19 cellular contexts compared by ENCODE assay signal in the genomic region with DNA sequence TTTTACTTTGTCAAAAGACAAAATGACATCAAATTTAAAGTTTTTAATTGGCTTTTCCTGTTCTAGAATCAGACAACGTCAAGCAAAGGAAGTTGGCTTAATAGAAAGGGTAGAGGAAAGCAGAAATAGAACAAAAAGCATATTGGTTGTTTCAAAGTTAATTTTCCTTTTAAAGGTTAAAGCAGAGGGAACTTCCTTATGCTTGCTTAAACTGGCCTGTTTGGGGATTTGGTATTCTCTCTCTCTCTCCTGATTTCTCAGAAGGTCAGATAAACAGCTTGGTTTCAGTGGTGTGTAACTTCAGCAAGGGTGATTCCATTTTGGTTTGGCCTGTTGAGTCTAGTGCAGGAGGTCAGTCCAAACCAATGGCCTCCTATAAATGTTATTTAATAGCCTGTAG.
DNase-seq lines count a peak whose midpoint lies in the region; ATAC-seq and TF ChIP-seq lines count a peak whose summit lies in the region.
"Had no signal": no experiment of that assay in that cellular context is flagged by ENCODE, and none has a peak within 500 bp of the region (broad histone marks: within the 10 kb centered on the region; RNA-seq: fewer than 3 reads in every experiment).

No MANE protein-coding gene starts in this region.

- no peaks in the 10 kb centered on the region for H3K4me1 ChIP-seq in PC-9 (replicated peaks; ENCODE audit: insufficient read depth)
- H3K4me1 ChIP-seq: Caco-2 had no signal

- no peak overlapping the region for H3K4me2 ChIP-seq in PC-9
- H3K4me2 ChIP-seq: BLaER1 had no signal

- H2AFZ ChIP-seq in PC-9 = no peak overlapping the region

- H3K36me3 Mint-ChIP-seq in natural killer cell = no peaks in the 10 kb centered on the region
- no peaks in the 10 kb centered on the region for H3K36me3 Mint-ChIP-seq in natural killer cell treated with Interleukin-12 subunit alpha and Interleukin-12 subunit beta and Interleukin-15 and Interleukin-18, amount 100 ng/mL, for 72 hours
- H3K36me3 Mint-ChIP-seq in T-cell = peaks cover 64% of the 10 kb centered on the region
- H3K36me3 Mint-ChIP-seq in nephron progenitor cell (ENCODE audit: low read depth) = no peaks in the 10 kb centered on the region

- H3K27ac ChIP-seq in PC-9 = no peak overlapping the region
- H3K27ac ChIP-seq: BLaER1 had no signal

- CTCF ChIA-PET in T-cell (lab: Charles Lee) = interaction anchor here in 1 of 2 donors (0.6 kb wide), 1 partner anchor 588 kb away, joined by 5 read pairs; no protein-coding TSS in a partner anchor
- CTCF ChIA-PET in PC-9 (lab: Charles Lee) = no interaction called here

- TF ChIP-seq CTCF in natural killer cell (IDR thresholded peaks at IDR 0.05) = no peak
- no peak for TF ChIP-seq CTCF in nephron progenitor cell (IDR thresholded peaks at IDR 0.05)
- TF ChIP-seq CTCF in PC-9 (conservative IDR thresholded peaks at IDR 0.05) = no peak

- no TSS peak for BruUV-seq in PC-9 (replicated peaks; lab: Mats Ljungman, UMichigan)

- H3K4me1 Mint-ChIP-seq in natural killer cell = peaks cover 73 to 78% of the 10 kb centered on the region in 2 donors
- H3K4me1 Mint-ChIP-seq in natural killer cell treated with Interleukin-12 subunit alpha and Interleukin-12 subunit beta and Interleukin-15 and Interleukin-18, amount 100 ng/mL, for 72 hours (ENCODE audit: low read depth in 2 of 2) = peaks cover 47 to 58% of the 10 kb centered on the region in 2 donors
- H3K4me1 Mint-ChIP-seq in T-cell = peaks cover 77 to 81% (median 81%) of the 10 kb centered on the region in 3 donors
- H3K4me1 Mint-ChIP-seq in nephron progenitor cell = peaks cover 46% of the 10 kb centered on the region

- H3K36me3 ChIP-seq in PC-9 (ENCODE audit: low read depth) = no peaks in the 10 kb centered on the region

- no peaks in the 10 kb centered on the region for H3F3A ChIP-seq in PC-9 (ENCODE audit: insufficient read depth, low read depth)

- no peak for DNase-seq in natural killer cell
- DNase-seq in natural killer cell treated with Interleukin-12 subunit alpha and Interleukin-12 subunit beta and Interleukin-15 and Interleukin-18, amount 100 ng/mL, for 72 hours (ENCODE audit: low spot score) = no peak
- DNase-seq in T-cell = no peak
- DNase-seq in nephron progenitor cell = no peak
- DNase-seq in DMS79 treated with DMSO at 0.1 percent for 48 hours (lab: John Stamatoyannopoulos, UW) = no peak
- no peak for DNase-seq in T-helper 9 cell
- no peak for DNase-seq in PC-9
- DNase-seq: Caco-2, GDM1, H7, HFFc6, KG1, NCI-H1436, NCI-H1930, NCI-H345, NCI-H524 treated with DMSO at 0.1 percent for 48 hours, RPMI8226, SIG-M5 had no signal

- POLR2A ChIA-PET in T-cell (lab: Charles Lee) (interaction anchor here in 1 of 2 donors (0.7 kb wide), 1 partner anchor 701 kb away, joined by 3 read pairs; no protein-coding TSS in a partner anchor), PC-9 (lab: Charles Lee; ENCODE audit: unreplicated experiment) (no interaction called here)

- no peak overlapping the region for H3K4me3 Mint-ChIP-seq in natural killer cell
- H3K4me3 Mint-ChIP-seq in natural killer cell treated with Interleukin-12 subunit alpha and Interleukin-12 subunit beta and Interleukin-15 and Interleukin-18, amount 100 ng/mL, for 72 hours = no peak overlapping the region
- no peak overlapping the region for H3K4me3 Mint-ChIP-seq in T-cell
- H3K4me3 Mint-ChIP-seq in nephron progenitor cell = no peak overlapping the region
- H3K4me3 Mint-ChIP-seq: HFFc6 had no signal

- ATAC-seq in natural killer cell = no peak
- no peak for ATAC-seq in natural killer cell treated with Interleukin-12 subunit alpha and Interleukin-12 subunit beta and Interleukin-15 and Interleukin-18, amount 100 ng/mL, for 72 hours
- ATAC-seq in T-cell (replicated peaks in 1 of 4) = no peak

- H4K20me1 ChIP-seq in PC-9 (ENCODE audit: insufficient read depth) = no peaks in the 10 kb centered on the region
- H4K20me1 ChIP-seq: BLaER1 had no signal

- H3K27me3 ChIP-seq in PC-9 (ENCODE audit: insufficient read depth, low read depth) = no peaks in the 10 kb centered on the region
- H3K27me3 ChIP-seq: BLaER1 had no signal

- no peak overlapping the region for H3K4me3 ChIP-seq in PC-9
- H3K4me3 ChIP-seq: BLaER1 had no signal

- H3K9me3 Mint-ChIP-seq in natural killer cell = no peaks in the 10 kb centered on the region
- no peaks in the 10 kb centered on the region for H3K9me3 Mint-ChIP-seq in natural killer cell treated with Interleukin-12 subunit alpha and Interleukin-12 subunit beta and Interleukin-15 and Interleukin-18, amount 100 ng/mL, for 72 hours
- no peaks in the 10 kb centered on the region for H3K9me3 Mint-ChIP-seq in T-cell
- peaks cover 6% of the 10 kb centered on the region for H3K9me3 Mint-ChIP-seq in nephron progenitor cell
- H3K9me3 Mint-ChIP-seq: HFFc6 had no signal

- H3K27ac Mint-ChIP-seq in natural killer cell (peak overlapping the region; percentile 17 to 65), T-cell (peak overlapping the region; percentile 8 to 21), nephron progenitor cell (peak overlapping the region; percentile 39)
- no peak overlapping the region for H3K27ac Mint-ChIP-seq in natural killer cell treated with Interleukin-12 subunit alpha and Interleukin-12 subunit beta and Interleukin-15 and Interleukin-18, amount 100 ng/mL, for 72 hours
- H3K27ac Mint-ChIP-seq: HFFc6 had no signal

- H3K27me3 Mint-ChIP-seq in natural killer cell (ENCODE audit: low read depth in 2 of 2) (no peaks in the 10 kb centered on the region), T-cell (no peaks in the 10 kb centered on the region), nephron progenitor cell (ENCODE audit: low read depth, poor library complexity) (no peaks in the 10 kb centered on the region)
- no peaks in the 10 kb centered on the region for H3K27me3 Mint-ChIP-seq in natural killer cell treated with Interleukin-12 subunit alpha and Interleukin-12 subunit beta and Interleukin-15 and Interleukin-18, amount 100 ng/mL, for 72 hours

- no peaks in the 10 kb centered on the region for H3K9me2 ChIP-seq in PC-9 (ENCODE audit: insufficient read depth)

- no peaks in the 10 kb centered on the region for H3K79me2 ChIP-seq in PC-9 (ENCODE audit: low read depth)

- H3K9me3 ChIP-seq in PC-9 (ENCODE audit: insufficient read depth, low read depth) = no peaks in the 10 kb centered on the region
- H3K9me3 ChIP-seq: BLaER1, Caco-2 had no signal

- intact Hi-C loops in natural killer cell (cut with micrococcal nuclease) = no loop called here
- intact Hi-C loops in PC-9 (cut with micrococcal nuclease; ENCODE audit: unreplicated experiment) = no loop called here

Comparison
In these comparisons a context has a peak if more than half of its experiments do, and no peak if none do; other contexts are left out.
1. H3K27ac Mint-ChIP-seq: peak in natural killer cell (2 of 2), T-cell (2 of 2) and nephron progenitor cell (single experiment); none in natural killer cell treated with Interleukin-12 subunit alpha and Interleukin-12 subunit beta and Interleukin-15 and Interleukin-18, amount 100 ng/mL, for 72 hours (0 of 2).